Comparison of ENCODE assay signal across 21 cellular contexts in the genomic region with DNA sequence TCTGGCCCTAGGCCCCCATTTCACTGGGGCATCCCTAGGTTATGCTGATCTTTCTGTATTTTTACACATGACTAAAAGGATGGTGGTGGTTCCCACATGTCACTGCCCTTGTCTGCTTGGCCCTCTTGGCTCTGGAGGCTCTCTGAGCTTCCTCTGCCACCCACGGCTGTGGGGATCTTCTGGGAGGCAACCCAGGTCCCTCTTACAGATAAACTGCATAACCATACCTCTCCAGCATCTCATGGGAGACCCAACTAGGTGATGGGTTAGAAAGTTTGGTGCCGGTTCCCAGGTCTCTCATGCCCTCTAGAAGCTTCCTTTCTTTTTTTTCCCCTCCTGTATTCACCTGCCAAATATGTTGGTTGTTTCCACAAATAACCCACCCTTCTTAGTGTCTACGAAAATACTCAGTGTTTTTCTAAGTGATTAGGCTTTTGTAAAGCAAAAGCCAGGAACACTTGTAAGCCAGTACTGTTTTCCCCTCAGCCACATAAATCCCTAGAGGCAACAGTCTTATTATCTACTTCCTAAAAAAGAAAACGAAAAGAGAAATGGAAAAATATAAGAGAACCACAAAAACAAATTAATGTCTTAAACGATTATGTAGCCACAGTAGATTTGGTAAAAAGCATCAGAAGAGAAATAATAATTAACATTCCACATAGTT.
A peak's percentile ranks its signal among the peaks of the same experiment; 100 is the strongest.
DNase-seq lines count a peak whose midpoint lies in the region; ATAC-seq, FAIRE-seq and TF ChIP-seq lines count a peak whose summit lies in the region.
"Had no signal": no experiment of that assay in that cellular context is flagged by ENCODE, and none has a peak within 500 bp of the region (broad histone marks: within the 10 kb centered on the region; RNA-seq: fewer than 3 reads in every experiment).

No MANE protein-coding gene starts in this region.

- no peak overlapping the region for H3K27ac ChIP-seq in BLaER1
- no peak overlapping the region; a peak in 1 of 4 replicates for H3K27ac ChIP-seq in SK-N-SH (ENCODE audit: low read depth in 2 of 2, low read length in 1 of 2)
- no peak overlapping the region for H3K27ac ChIP-seq in GM12878 (ENCODE audit: control insufficient read depth, insufficient read depth)
- H3K27ac ChIP-seq: 22Rv1, A549, HL-60 had no signal

- no peak for FAIRE-seq in GM12878 (lab: Jason Lieb, UNC)
- FAIRE-seq: A549, GM12892, GM18507, H54 had no signal

- no peak overlapping the region for H3K27ac Mint-ChIP-seq in activated naive CD8-positive, alpha-beta T cell treated with anti-CD3 and anti-CD28 coated beads for 36 hours
- H3K27ac Mint-ChIP-seq: CD8-positive, alpha-beta T cell; GM23338 had no signal

- peak overlapping the region; percentile 50 for H3K4me2 ChIP-seq in BLaER1
- no peak overlapping the region for H3K4me2 ChIP-seq in SK-N-SH
- H3K4me2 ChIP-seq in GM12878 (ENCODE audit: control insufficient read depth, insufficient read depth) = no peak overlapping the region
- H3K4me2 ChIP-seq: A549, GM23338 had no signal

- TF ChIP-seq RAD21 in SK-N-SH (IDR thresholded peaks at IDR 0.05; ENCODE audit: low read length) (no peak), GM12878 (IDR thresholded peaks at IDR 0.05; ENCODE audit: insufficient read depth, low read depth, low read length) (no peak)

- CTCF ChIA-PET in SK-N-SH (lab: Yijun Ruan, JAX) (no interaction called here), GM12878 (lab: Yijun Ruan, JAX) (interaction anchor here (1.2 to 1.5 kb wide), 2 partner anchors 12 to 57 kb away, joined by 3 to 5 read pairs; no protein-coding TSS in a partner anchor)

- TF ChIP-seq EP300 in SK-N-SH (IDR thresholded peaks at IDR 0.05; ENCODE audit: borderline replicate concordance in 1 of 2, low read depth in 1 of 2, low read length in 1 of 2) = no peak
- no peak for TF ChIP-seq EP300 in GM12878 (IDR thresholded peaks at IDR 0.05; ENCODE audit: borderline replicate concordance in 1 of 2, control insufficient read depth in 1 of 2, low read depth in 2 of 2, low read length in 2 of 2)

- H2AFZ ChIP-seq in SK-N-SH (ENCODE audit: low read depth) (peak overlapping the region; percentile 61; the same call in 1 of the 2 replicates), GM12878 (ENCODE audit: control insufficient read depth, low read depth, low read length) (no peak overlapping the region)
- H2AFZ ChIP-seq: GM23338 had no signal

- H3K36me3 ChIP-seq in BLaER1 = no peaks in the 10 kb centered on the region
- H3K36me3 ChIP-seq in SK-N-SH (replicated peaks in 1 of 2; ENCODE audit: control insufficient read depth in 1 of 2, insufficient read depth in 2 of 2, low read length in 1 of 2) = no peaks in the 10 kb centered on the region
- H3K36me3 ChIP-seq in GM12878 (ENCODE audit: control insufficient read depth in 2 of 2, insufficient read depth in 2 of 2, low read length in 1 of 2) = no peaks in the 10 kb centered on the region

- H4K20me1 ChIP-seq in BLaER1 (no peaks in the 10 kb centered on the region), SK-N-SH (ENCODE audit: insufficient read depth) (no peaks in the 10 kb centered on the region), GM12878 (ENCODE audit: control insufficient read depth, insufficient read depth) (no peaks in the 10 kb centered on the region)

- DNase-seq in SK-N-SH = no peak
- DNase-seq in GM12878 (ENCODE audit: low read depth, low spot score) = no peak
- DNase-seq in sciatic nerve (ENCODE audit: low spot score) = no peak
- no peak for DNase-seq in activated naive CD8-positive, alpha-beta T cell treated with anti-CD3 and anti-CD28 coated beads for 36 hours
- DNase-seq in stimulated activated naive CD4-positive, alpha-beta T cell treated with Interleukin-2 at 50 U/mL for 16 hours (lab: John Stamatoyannopoulos, UW) = no peak
- no peak for DNase-seq in T-helper 1 cell
- DNase-seq: AML-193; Calu3; CD8-positive, alpha-beta T cell; DND-41; EL; HCEC 1CT had no signal

- RAD21 ChIA-PET in GM12878 (lab: Charles Lee; ENCODE audit: unreplicated experiment) = no interaction called here

- POLR2A ChIA-PET in SK-N-SH (lab: Yijun Ruan, JAX) (no interaction called here), GM12878 (lab: Charles Lee) (no interaction called here)

- H3F3A ChIP-seq in SK-N-SH (replicated peaks; ENCODE audit: insufficient read depth) = no peaks in the 10 kb centered on the region

- H3K27me3 Mint-ChIP-seq in activated naive CD8-positive, alpha-beta T cell treated with anti-CD3 and anti-CD28 coated beads for 36 hours = peaks cover 4% of the 10 kb centered on the region

- ATAC-seq in GM12878 (no peak), sciatic nerve (peak; percentile 76), HG02798 (IDR thresholded peaks at IDR 0.05; ENCODE audit: poor library complexity, unreplicated experiment) (no peak)
- ATAC-seq: A549; CD8-positive, alpha-beta T cell; GM23338 had no signal

- H3K9ac ChIP-seq in BLaER1 (no peak overlapping the region), SK-N-SH (no peak overlapping the region), GM12878 (ENCODE audit: control insufficient read depth, insufficient read depth, low read length) (no peak overlapping the region)

- peaks cover 2% of the 10 kb centered on the region for H3K36me3 Mint-ChIP-seq in activated naive CD8-positive, alpha-beta T cell treated with anti-CD3 and anti-CD28 coated beads for 36 hours
- H3K36me3 Mint-ChIP-seq: CD8-positive, alpha-beta T cell had no signal

- SMC1A ChIA-PET in GM12878 (lab: Charles Lee; ENCODE audit: uncharacterized antibody, unreplicated experiment) = interaction anchor here (1.3 to 2.9 kb wide), 2 partner anchors 9 to 20 kb away, joined by 3 to 11 read pairs; no protein-coding TSS in a partner anchor

- peaks cover 8% of the 10 kb centered on the region for H3K9me3 ChIP-seq in BLaER1
- no peaks in the 10 kb centered on the region for H3K9me3 ChIP-seq in SK-N-SH
- H3K9me3 ChIP-seq in GM12878 (replicated peaks; ENCODE audit: control insufficient read depth, insufficient read depth, low read length) = no peaks in the 10 kb centered on the region
- H3K9me3 ChIP-seq: A549 had no signal

- H3K79me2 ChIP-seq in SK-N-SH (ENCODE audit: insufficient read depth) (no peaks in the 10 kb centered on the region), GM12878 (ENCODE audit: control insufficient read depth, insufficient read depth, low read length) (no peaks in the 10 kb centered on the region)

- intact Hi-C loops in GM12878 (cut with micrococcal nuclease; ENCODE audit: unreplicated experiment) (loop anchor here (5.0 to 10.0 kb wide), 2 partner anchors 463 to 721 kb away; no protein-coding TSS in a partner anchor), sciatic nerve (cut with DNase I) (no loop called here)

- H3K27me3 ChIP-seq in BLaER1 = no peaks in the 10 kb centered on the region
- no peaks in the 10 kb centered on the region for H3K27me3 ChIP-seq in SK-N-SH (ENCODE audit: insufficient read depth)
- no peaks in the 10 kb centered on the region; a peak in 1 of 4 replicates for H3K27me3 ChIP-seq in GM12878 (replicated peaks in 1 of 2; ENCODE audit: control insufficient read depth in 2 of 2, insufficient read depth in 2 of 2, low read length in 1 of 2)

- no peak overlapping the region for H3K4me3 Mint-ChIP-seq in activated naive CD8-positive, alpha-beta T cell treated with anti-CD3 and anti-CD28 coated beads for 36 hours
- H3K4me3 Mint-ChIP-seq: CD8-positive, alpha-beta T cell; GM23338 had no signal

- H3K4me1 ChIP-seq in BLaER1 (peaks cover 39% of the 10 kb centered on the region), SK-N-SH (ENCODE audit: control insufficient read depth in 1 of 2, insufficient read depth in 2 of 2, low read depth in 1 of 2, low read length in 1 of 2) (no peaks in the 10 kb centered on the region; a peak in 1 of 4 replicates), GM12878 (ENCODE audit: control insufficient read depth, insufficient read depth, low read length) (no peaks in the 10 kb centered on the region)
- H3K4me1 ChIP-seq: A549 had no signal

- BruUV-seq in GM12878 (replicated peaks; lab: Mats Ljungman, UMichigan) = no TSS peak

- no peaks in the 10 kb centered on the region for H3K9me2 ChIP-seq in SK-N-SH

- H3K4me3 ChIP-seq in BLaER1 (no peak overlapping the region), SK-N-SH (ENCODE audit: low read depth in 2 of 2, low read length in 1 of 2) (no peak overlapping the region), GM12878 (no peak overlapping the region)
- H3K4me3 ChIP-seq: A549, GM23338 had no signal

- TF ChIP-seq POLR2A in GM12878 (IDR thresholded peaks at IDR 0.05; ENCODE audit: low read depth, low read length) = no peak

- no peak for TF ChIP-seq CTCF in SK-N-SH (IDR thresholded peaks at IDR 0.05)
- TF ChIP-seq CTCF in GM12878 (IDR thresholded peaks at IDR 0.05 in 2 of 3, conservative IDR thresholded peaks at IDR 0.05 in 1 of 3; ENCODE audit: control insufficient read depth in 2 of 3, extremely low read depth in 1 of 3, insufficient read depth in 1 of 3, low read depth in 3 of 3, low read length in 3 of 3) = no peak

- H3K9me3 Mint-ChIP-seq in activated naive CD8-positive, alpha-beta T cell treated with anti-CD3 and anti-CD28 coated beads for 36 hours = peaks cover 3% of the 10 kb centered on the region
- H3K9me3 Mint-ChIP-seq: CD8-positive, alpha-beta T cell had no signal

- H3K4me1 Mint-ChIP-seq in activated naive CD8-positive, alpha-beta T cell treated with anti-CD3 and anti-CD28 coated beads for 36 hours = peaks cover 3% of the 10 kb centered on the region
- H3K4me1 Mint-ChIP-seq: GM23338 had no signal

- 19% methylated on average over 4 of the region's 5 CpGs for WGBS in SK-N-SH (ENCODE audit: low lambda C conversion rate)
- WGBS in GM12878 (ENCODE audit: insufficient coverage, insufficient replicate concordance, low lambda C conversion rate, missing lambda C conversion rate) = 3% methylated on average over 5 of the region's 5 CpGs

- in situ Hi-C loops in GM12878 (cut with MboI) = no loop called here

TF ChIP-seq in SK-N-SH, 30 proteins besides CTCF, POLR2A, EP300 and RAD21 (continues in another document):
- no peak for TF ChIP-seq RFX5 (IDR thresholded peaks at IDR 0.05; ENCODE audit: low read length)

TF ChIP-seq in GM12878, 131 proteins besides CTCF, POLR2A, EP300 and RAD21 (continues in another document):
- TF ChIP-seq, protein P1, sequence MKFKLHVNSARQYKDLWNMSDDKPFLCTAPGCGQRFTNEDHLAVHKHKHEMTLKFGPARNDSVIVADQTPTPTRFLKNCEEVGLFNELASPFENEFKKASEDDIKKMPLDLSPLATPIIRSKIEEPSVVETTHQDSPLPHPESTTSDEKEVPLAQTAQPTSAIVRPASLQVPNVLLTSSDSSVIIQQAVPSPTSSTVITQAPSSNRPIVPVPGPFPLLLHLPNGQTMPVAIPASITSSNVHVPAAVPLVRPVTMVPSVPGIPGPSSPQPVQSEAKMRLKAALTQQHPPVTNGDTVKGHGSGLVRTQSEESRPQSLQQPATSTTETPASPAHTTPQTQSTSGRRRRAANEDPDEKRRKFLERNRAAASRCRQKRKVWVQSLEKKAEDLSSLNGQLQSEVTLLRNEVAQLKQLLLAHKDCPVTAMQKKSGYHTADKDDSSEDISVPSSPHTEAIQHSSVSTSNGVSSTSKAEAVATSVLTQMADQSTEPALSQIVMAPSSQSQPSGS (IDR thresholded peaks at IDR 0.05; ENCODE audit: low read length) = no peak
